In genomic region chr9:136220017-136220729, GRCh38 we compare ENCODE assay signal across 10 cellular contexts. TPM values are rescaled to one million over a fixed set of nuclear protein-coding genes. Genes with fewer than 3 reads are reported as not detected.
A peak's percentile ranks its signal among the peaks of the same experiment; 100 is the strongest.
DNase-seq lines count a peak whose midpoint lies in the region; ATAC-seq, FAIRE-seq and TF ChIP-seq lines count a peak whose summit lies in the region.
"Had no signal": no experiment of that assay in that cellular context is flagged by ENCODE, and none has a peak within 500 bp of the region (broad histone marks: within the 10 kb centered on the region; RNA-seq: fewer than 3 reads in every experiment).

No MANE protein-coding gene starts in this region.

- DNase-seq in stimulated activated naive CD4-positive, alpha-beta T cell treated with Interleukin-2 at 50 U/mL for 16 hours (lab: John Stamatoyannopoulos, UW): peak; percentile 38
- DNase-seq in stimulated activated naive CD4-positive, alpha-beta T cell (lab: John Stamatoyannopoulos, UW): no peak
- peak; percentile 67 for DNase-seq in RPMI7951 (ENCODE audit: low read depth)
- peak; percentile 52 for DNase-seq in astrocyte (ENCODE audit: low read depth)
- peak; percentile 85 for DNase-seq in urothelium cell line (ENCODE audit: low spot score)
- no peak for DNase-seq in iPS-NIHi7 (ENCODE audit: extremely low spot score)
- DNase-seq: KG1 had no signal

- H3K79me2 ChIP-seq in astrocyte (ENCODE audit: insufficient read depth, low read length): no peaks in the 10 kb centered on the region

- H3K36me3 Mint-ChIP-seq in astrocyte (ENCODE audit: low read depth, unreplicated experiment): peaks cover 14% of the 10 kb centered on the region

- no peaks in the 10 kb centered on the region for H3K9me3 Mint-ChIP-seq in astrocyte (ENCODE audit: unreplicated experiment)

- no peaks in the 10 kb centered on the region for H3K36me3 ChIP-seq in astrocyte (ENCODE audit: insufficient read depth, low read length)

- H4K20me1 ChIP-seq in astrocyte (ENCODE audit: insufficient read depth, low read length): peaks cover 66% of the 10 kb centered on the region

- H3K4me3 ChIP-seq in astrocyte (ENCODE audit: insufficient read depth, low read depth, low read length): no peak overlapping the region
- H3K4me3 ChIP-seq: right atrium auricular region had no signal

- H3K27ac Mint-ChIP-seq in astrocyte (ENCODE audit: unreplicated experiment): no peak overlapping the region

- no peak for ATAC-seq in HG03175 (IDR thresholded peaks at IDR 0.05; ENCODE audit: unreplicated experiment)
- no peak for ATAC-seq in HG02885 (IDR thresholded peaks at IDR 0.05; ENCODE audit: poor library complexity, unreplicated experiment)

- TF ChIP-seq CTCF in astrocyte (IDR thresholded peaks at IDR 0.05; ENCODE audit: insufficient read depth, low read depth, low read length): no peak

- H3K27me3 ChIP-seq in astrocyte (ENCODE audit: insufficient read depth, low read length): no peaks in the 10 kb centered on the region
- H3K27me3 ChIP-seq: right atrium auricular region had no signal

- peaks cover 13% of the 10 kb centered on the region for H3K4me1 ChIP-seq in astrocyte (ENCODE audit: insufficient read depth, low read length)
- H3K4me1 ChIP-seq: right atrium auricular region had no signal

- peaks cover 8% of the 10 kb centered on the region for H3K4me1 Mint-ChIP-seq in astrocyte (ENCODE audit: low read depth, unreplicated experiment)

- H3K27ac ChIP-seq in astrocyte (ENCODE audit: low read depth, low read length): no peak overlapping the region
- H3K27ac ChIP-seq: right atrium auricular region had no signal

- no peak overlapping the region for H3K4me3 Mint-ChIP-seq in astrocyte (ENCODE audit: unreplicated experiment)

- no peaks in the 10 kb centered on the region for H3K9me3 ChIP-seq in astrocyte (ENCODE audit: insufficient read depth, low read depth, low read length)
- H3K9me3 ChIP-seq: right atrium auricular region had no signal

- FAIRE-seq in astrocyte (lab: Jason Lieb, UNC): no peak
- FAIRE-seq in urothelium cell line (lab: Jason Lieb, UNC): no peak

- H3K4me2 ChIP-seq in astrocyte (ENCODE audit: low read length): peak overlapping the region; percentile 53

- H2AFZ ChIP-seq in astrocyte (ENCODE audit: low read depth, low read length): no peak overlapping the region

- no peak overlapping the region for H3K9ac ChIP-seq in astrocyte (ENCODE audit: low read length)

- H3K27me3 Mint-ChIP-seq in astrocyte (ENCODE audit: low read depth, unreplicated experiment): no peaks in the 10 kb centered on the region

RNA-seq across cellular contexts. Expression of gene LHX3, which starts 15.2 kb away (rescaled TPM):
- not detected in 2 replicates for total RNA-seq in RPMI7951 (2014; rRNA removed; shearing (Covaris generic))
- not detected in 2 replicates for total RNA-seq in astrocyte

RNA-seq across cellular contexts. Expression of gene QSOX2, which starts 25.4 kb away (rescaled TPM):
- total RNA-seq in RPMI7951 (2014; rRNA removed; shearing (Covaris generic)): 9.1 and 9.9 TPM in 2 replicates
- total RNA-seq in astrocyte: 20.4 and 20.9 TPM in 2 replicates

Comparison
In these comparisons a context has a peak if more than half of its experiments do, and no peak if none do; other contexts are left out.
1. DNase-seq: peak in stimulated activated naive CD4-positive, alpha-beta T cell treated with Interleukin-2 at 50 U/mL for 16 hours (single experiment), RPMI7951 (single experiment), astrocyte (single experiment) and urothelium cell line (single experiment); none in stimulated activated naive CD4-positive, alpha-beta T cell (0 of 6) and iPS-NIHi7 (single experiment).